12 cellular contexts compared by ENCODE assay signal in the genomic region with DNA sequence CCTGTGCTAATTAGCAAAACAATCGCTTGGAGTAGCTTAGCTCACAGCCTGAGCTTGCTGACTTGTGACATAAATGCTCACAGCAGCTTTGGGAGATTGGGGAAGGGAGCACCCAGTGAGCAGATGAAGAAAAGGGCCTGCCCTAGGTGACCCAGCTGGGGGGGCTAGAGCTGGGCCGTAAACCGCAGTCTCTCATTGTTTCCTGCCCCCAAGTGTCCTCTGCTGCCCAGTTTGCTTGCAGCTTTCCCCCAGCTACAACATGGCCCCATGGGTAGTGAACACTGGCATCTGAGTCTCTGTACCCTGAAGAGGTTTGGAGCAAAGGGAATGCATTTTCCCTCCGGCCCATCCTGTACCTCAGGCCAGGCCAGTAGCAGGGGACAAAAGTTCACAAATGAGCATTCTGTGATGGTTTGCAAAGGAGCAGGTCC.
"Had no signal": no experiment of that assay in that cellular context is flagged by ENCODE, and none has a peak within 500 bp of the region (broad histone marks: within the 10 kb centered on the region; RNA-seq: fewer than 3 reads in every experiment).

No MANE protein-coding gene starts in this region.

- H3K9me3 ChIP-seq: neutrophil had no signal

- H3K27ac ChIP-seq: neutrophil, skin epidermis had no signal

- H3K4me3 ChIP-seq: skin epidermis had no signal

- DNase-seq: activated CD4-positive, alpha-beta T cell treated with anti-CD3 and anti-CD28 coated beads, Interleukin-2, amount 50 U/mL, for 1 hour; activated naive CD4-positive, alpha-beta T cell treated with anti-CD3 and anti-CD28 coated beads, Interleukin-2, amount 10 ng/mL, durations not matched to agents 7 days and 5 days; activated T-cell treated with anti-CD3 and anti-CD28 coated beads for 4 hours; dermis blood vessel endothelial cell; kidney; midbrain; stimulated activated CD4-positive, alpha-beta T cell treated with anti-CD3 and anti-CD28 coated beads, Interleukin-4, amount 100 ng/mL, for 4 hours; T-helper 17 cell had no signal

- ATAC-seq: activated T-helper 17 cell treated with anti-CD3 and anti-CD28 coated beads, Interleukin-2, amount 50 U/mL, for 72 hours; esophagus mucosa; T-helper 17 cell had no signal

- H3K27me3 ChIP-seq: neutrophil had no signal
